ENCODE assay signal across 14 cellular contexts in genomic region chr3:113241292-113242033, GRCh38. TPM values are rescaled to one million over a fixed set of nuclear protein-coding genes. Genes with fewer than 3 reads are reported as not detected.
DNase-seq lines count a peak whose midpoint lies in the region; ATAC-seq and TF ChIP-seq lines count a peak whose summit lies in the region.
"Had no signal": no experiment of that assay in that cellular context is flagged by ENCODE, and none has a peak within 500 bp of the region (broad histone marks: within the 10 kb centered on the region; RNA-seq: fewer than 3 reads in every experiment).

No MANE protein-coding gene starts in this region.

- peak overlapping the region; percentile 17 for H2AFZ ChIP-seq in neural cell (ENCODE audit: low read depth, low read length)

- H3K79me2 ChIP-seq in neural cell (replicated peaks; ENCODE audit: insufficient read depth, low read length) = peaks cover 49% of the 10 kb centered on the region

- H3F3A ChIP-seq in neural cell (ENCODE audit: insufficient read depth, low read length, poor library complexity, severe bottlenecking) = peaks cover 5% of the 10 kb centered on the region

- no peak for ATAC-seq in activated CD8-positive, alpha-beta T cell treated with anti-CD3 and anti-CD28 coated beads, Interleukin-2, amount 10 ng/mL, durations not matched to agents 7 days and 5 days
- ATAC-seq in CD4-positive, alpha-beta T cell (ENCODE audit: poor library complexity) = no peak

- H3K9me3 ChIP-seq in HUES48 (ENCODE audit: control insufficient read depth, insufficient read depth, low read length) (no peaks in the 10 kb centered on the region), neural cell (ENCODE audit: low read length) (no peaks in the 10 kb centered on the region)
- H3K9me3 ChIP-seq in CD4-positive, alpha-beta T cell (ENCODE audit: control insufficient read depth, low read length) = no peaks in the 10 kb centered on the region
- H3K9me3 ChIP-seq: upper lobe of left lung had no signal

- H3K9ac ChIP-seq in HUES48 (ENCODE audit: low read depth, low read length) (no peak overlapping the region), neural cell (ENCODE audit: low read length) (no peak overlapping the region)

- H3K4me1 ChIP-seq in HUES48 (ENCODE audit: control insufficient read depth, insufficient read depth, low read length) = peaks cover 46% of the 10 kb centered on the region
- H3K4me1 ChIP-seq: upper lobe of left lung had no signal

- no peaks in the 10 kb centered on the region for H3K9me3 Mint-ChIP-seq in chondrocyte (ENCODE audit: low read depth)
- H3K9me3 Mint-ChIP-seq in activated CD8-positive, alpha-beta T cell treated with anti-CD3 and anti-CD28 coated beads, Interleukin-2, amount 10 ng/mL, durations not matched to agents 7 days and 5 days (ENCODE audit: insufficient read depth) = no peaks in the 10 kb centered on the region
- H3K9me3 Mint-ChIP-seq in CD4-positive, alpha-beta T cell = no peaks in the 10 kb centered on the region
- H3K9me3 Mint-ChIP-seq: activated naive CD4-positive, alpha-beta T cell treated with anti-CD3 and anti-CD28 coated beads for 36 hours; T-helper 1 cell treated with Interleukin-12 subunit alpha and Interleukin-12 subunit beta and Interleukin-4 antibody, amounts not matched to agents 30 μg/mL and 1 μg/mL, for 36 hours had no signal

- H3K4me1 Mint-ChIP-seq in chondrocyte (ENCODE audit: low read depth) = peaks cover 36% of the 10 kb centered on the region
- peaks cover 12% of the 10 kb centered on the region for H3K4me1 Mint-ChIP-seq in activated CD8-positive, alpha-beta T cell treated with anti-CD3 and anti-CD28 coated beads, Interleukin-2, amount 10 ng/mL, durations not matched to agents 7 days and 5 days (ENCODE audit: low read depth)
- H3K4me1 Mint-ChIP-seq in CD4-positive, alpha-beta T cell (ENCODE audit: low read depth) = peaks cover 13% of the 10 kb centered on the region

- H3K4me3 Mint-ChIP-seq in chondrocyte (ENCODE audit: unreplicated experiment) = peak overlapping the region; percentile 47
- no peak overlapping the region for H3K4me3 Mint-ChIP-seq in activated CD8-positive, alpha-beta T cell treated with anti-CD3 and anti-CD28 coated beads, Interleukin-2, amount 10 ng/mL, durations not matched to agents 7 days and 5 days
- H3K4me3 Mint-ChIP-seq in CD4-positive, alpha-beta T cell = no peak overlapping the region
- H3K4me3 Mint-ChIP-seq: activated naive CD4-positive, alpha-beta T cell treated with anti-CD3 and anti-CD28 coated beads for 36 hours; T-helper 1 cell treated with Interleukin-12 subunit alpha and Interleukin-12 subunit beta and Interleukin-4 antibody, amounts not matched to agents 30 μg/mL and 1 μg/mL, for 36 hours had no signal

- no peak for TF ChIP-seq EP300 in neural cell (conservative IDR thresholded peaks at IDR 0.05; ENCODE audit: poor library complexity, severe bottlenecking)

- DNase-seq in AG09309 (ENCODE audit: low read depth) (no peak), chondrocyte (ENCODE audit: low spot score) (no peak), MV-4-11 (lab: John Stamatoyannopoulos, UW) (no peak), NCI-H446 treated with DMSO at 0.1 percent for 48 hours (lab: John Stamatoyannopoulos, UW) (no peak)
- no peak for DNase-seq in activated CD8-positive, alpha-beta T cell treated with anti-CD3 and anti-CD28 coated beads, Interleukin-2, amount 10 ng/mL, durations not matched to agents 7 days and 5 days
- no peak for DNase-seq in CD4-positive, alpha-beta T cell
- DNase-seq: activated naive CD4-positive, alpha-beta T cell treated with anti-CD3 and anti-CD28 coated beads for 36 hours; Calu3; foreskin melanocyte; NCI-H187 treated with DMSO at 0.1 percent for 48 hours; upper lobe of left lung had no signal

- H3K27ac Mint-ChIP-seq in chondrocyte (ENCODE audit: unreplicated experiment) = peak overlapping the region; percentile 83
- H3K27ac Mint-ChIP-seq in activated CD8-positive, alpha-beta T cell treated with anti-CD3 and anti-CD28 coated beads, Interleukin-2, amount 10 ng/mL, durations not matched to agents 7 days and 5 days = no peak overlapping the region
- no peak overlapping the region for H3K27ac Mint-ChIP-seq in CD4-positive, alpha-beta T cell
- H3K27ac Mint-ChIP-seq: activated naive CD4-positive, alpha-beta T cell treated with anti-CD3 and anti-CD28 coated beads for 36 hours; T-helper 1 cell treated with Interleukin-12 subunit alpha and Interleukin-12 subunit beta and Interleukin-4 antibody, amounts not matched to agents 30 μg/mL and 1 μg/mL, for 36 hours had no signal

- peak; percentile 29 for TF ChIP-seq RAD21 in neural cell (conservative IDR thresholded peaks at IDR 0.05)

- peak overlapping the region; percentile 17 for H3K4me3 ChIP-seq in AG09309 (ENCODE audit: control insufficient read depth, low read depth, low read length)
- H3K4me3 ChIP-seq in HUES48 (ENCODE audit: low read depth, low read length) = no peak overlapping the region
- no peak overlapping the region for H3K4me3 ChIP-seq in neural cell (ENCODE audit: low read length)
- H3K4me3 ChIP-seq: upper lobe of left lung had no signal

- no peaks in the 10 kb centered on the region for H3K36me3 Mint-ChIP-seq in chondrocyte (ENCODE audit: low read depth)
- no peaks in the 10 kb centered on the region for H3K36me3 Mint-ChIP-seq in activated CD8-positive, alpha-beta T cell treated with anti-CD3 and anti-CD28 coated beads, Interleukin-2, amount 10 ng/mL, durations not matched to agents 7 days and 5 days (ENCODE audit: low read depth)
- H3K36me3 Mint-ChIP-seq in CD4-positive, alpha-beta T cell (ENCODE audit: low read depth) = no peaks in the 10 kb centered on the region

- POLR2A ChIA-PET in activated CD8-positive, alpha-beta T cell treated with anti-CD3 and anti-CD28 coated beads, Interleukin-2, amount 10 ng/mL, durations not matched to agents 7 days and 5 days (lab: Charles Lee) = no interaction called here
- POLR2A ChIA-PET in CD4-positive, alpha-beta T cell (lab: Charles Lee) = no interaction called here

- H3K27ac ChIP-seq in HUES48 (ENCODE audit: low read depth, low read length) (peak overlapping the region; percentile 75), neural cell (ENCODE audit: low read length) (peak overlapping the region; percentile 47)
- no peak overlapping the region for H3K27ac ChIP-seq in CD4-positive, alpha-beta T cell (ENCODE audit: low read depth, low read length)
- H3K27ac ChIP-seq: upper lobe of left lung had no signal

- TF ChIP-seq CTCF in AG09309 (IDR thresholded peaks at IDR 0.05; ENCODE audit: control insufficient read depth, insufficient read depth, low read depth, low read length, missing control alignments) (no peak), chondrocyte (IDR thresholded peaks at IDR 0.05) (peak; percentile 22), neural cell (IDR thresholded peaks at IDR 0.05; ENCODE audit: poor library complexity, severe bottlenecking) (peak; percentile 13)
- no peak for TF ChIP-seq CTCF in CD4-positive, alpha-beta T cell (IDR thresholded peaks at IDR 0.05)

- H3K36me3 ChIP-seq in HUES48 (ENCODE audit: control insufficient read depth, insufficient read depth, low read length) (no peaks in the 10 kb centered on the region), neural cell (ENCODE audit: insufficient read depth, low read length) (no peaks in the 10 kb centered on the region)
- H3K36me3 ChIP-seq: upper lobe of left lung had no signal

- no peak overlapping the region for H3K4me2 ChIP-seq in neural cell (ENCODE audit: low read length)

- H3K27me3 ChIP-seq in HUES48 (ENCODE audit: control insufficient read depth, insufficient read depth, low read length) (no peaks in the 10 kb centered on the region), neural cell (ENCODE audit: insufficient read depth, low read depth, low read length) (no peaks in the 10 kb centered on the region)
- H3K27me3 ChIP-seq in CD4-positive, alpha-beta T cell (ENCODE audit: control insufficient read depth, insufficient read depth, low read length) = no peaks in the 10 kb centered on the region
- H3K27me3 ChIP-seq: upper lobe of left lung had no signal

- CTCF ChIA-PET in activated CD8-positive, alpha-beta T cell treated with anti-CD3 and anti-CD28 coated beads, Interleukin-2, amount 10 ng/mL, durations not matched to agents 7 days and 5 days (lab: Charles Lee) = interaction anchor here (1.6 kb wide), 1 partner anchor 47 kb away, joined by 3 read pairs; no protein-coding TSS in a partner anchor
- CTCF ChIA-PET in CD4-positive, alpha-beta T cell (lab: Charles Lee) = interaction anchor here (0.7 kb wide), 1 partner anchor 903 kb away, joined by 3 read pairs; no protein-coding TSS in a partner anchor

- H3K27me3 Mint-ChIP-seq in chondrocyte (ENCODE audit: low read depth) = no peaks in the 10 kb centered on the region
- H3K27me3 Mint-ChIP-seq in activated CD8-positive, alpha-beta T cell treated with anti-CD3 and anti-CD28 coated beads, Interleukin-2, amount 10 ng/mL, durations not matched to agents 7 days and 5 days (ENCODE audit: low read depth) = peaks cover 35% of the 10 kb centered on the region
- no peaks in the 10 kb centered on the region for H3K27me3 Mint-ChIP-seq in CD4-positive, alpha-beta T cell

- no peaks in the 10 kb centered on the region for H3K9me2 ChIP-seq in neural cell (ENCODE audit: insufficient read depth, low read length)

- intact Hi-C loops in CD4-positive, alpha-beta T cell (cut with DNase I, micrococcal nuclease) = no loop called here

- H4K20me1 ChIP-seq in neural cell (ENCODE audit: insufficient read depth) = no peaks in the 10 kb centered on the region

RNA-seq across cellular contexts. Expression of gene BOC, which starts 30.1 kb away (rescaled TPM):
- total RNA-seq in chondrocyte = 7.3 to 11.3 TPM (median 8.6 TPM) in 3 replicates
- polyA plus RNA-seq in neural cell = 0.53 and 3.8 TPM in 2 replicates
- 2.2 and 5.2 TPM in 2 replicates for polyA minus RNA-seq in neural cell
- total RNA-seq in activated CD8-positive, alpha-beta T cell treated with anti-CD3 and anti-CD28 coated beads, Interleukin-2, amount 10 ng/mL, durations not matched to agents 7 days and 5 days = not detected
- not detected for total RNA-seq in CD4-positive, alpha-beta T cell

Comparison
In these comparisons a context has a peak if more than half of its experiments do, and no peak if none do; other contexts are left out.
1. CTCF ChIP-seq: peak in chondrocyte (single experiment) and neural cell (single experiment); none in AG09309 (single experiment) and CD4-positive, alpha-beta T cell (single experiment).